In the genomic region with DNA sequence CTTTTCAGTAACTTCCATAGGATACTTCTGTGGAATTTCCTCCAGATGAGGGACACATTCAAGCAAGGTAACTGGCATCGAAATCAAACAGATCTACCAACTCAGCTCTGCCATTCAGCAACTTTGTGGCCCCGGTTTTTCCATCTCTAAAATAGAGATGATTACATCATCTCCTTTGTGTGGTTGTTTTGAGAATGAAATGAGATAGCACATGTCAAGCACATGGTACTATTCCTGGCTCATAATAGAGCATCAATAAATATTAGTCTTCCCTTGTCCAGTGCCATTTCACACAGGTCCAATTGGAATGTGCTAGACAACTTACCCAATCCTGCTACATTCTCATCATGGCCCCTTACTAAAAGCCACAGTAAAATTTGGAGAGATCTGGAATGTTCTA, we compare ENCODE assay signal across 2 cellular contexts.
TF ChIP-seq lines count a peak whose summit lies in the region.

No MANE protein-coding gene starts in this region.

TF ChIP-seq in GM23338, 12 proteins besides CTCF, POLR2A, EP300 and RAD21 (continued from another document):
- TF ChIP-seq CREB1 (CRISPR knock-in tag; IDR thresholded peaks at IDR 0.05; ENCODE audit: low read depth) (no peak), ZNF462 (CRISPR knock-in tag; IDR thresholded peaks at IDR 0.05) (no peak), NANOG (IDR thresholded peaks at IDR 0.05; ENCODE audit: borderline replicate concordance) (no peak), EZH2phosphoT487 (IDR thresholded peaks at IDR 0.05; ENCODE audit: unreplicated experiment) (no peak), POLR2AphosphoS5 (IDR thresholded peaks at IDR 0.05; ENCODE audit: low read depth) (no peak), REST (IDR thresholded peaks at IDR 0.05; ENCODE audit: unreplicated experiment) (no peak)
- TF ChIP-seq, protein P1, sequence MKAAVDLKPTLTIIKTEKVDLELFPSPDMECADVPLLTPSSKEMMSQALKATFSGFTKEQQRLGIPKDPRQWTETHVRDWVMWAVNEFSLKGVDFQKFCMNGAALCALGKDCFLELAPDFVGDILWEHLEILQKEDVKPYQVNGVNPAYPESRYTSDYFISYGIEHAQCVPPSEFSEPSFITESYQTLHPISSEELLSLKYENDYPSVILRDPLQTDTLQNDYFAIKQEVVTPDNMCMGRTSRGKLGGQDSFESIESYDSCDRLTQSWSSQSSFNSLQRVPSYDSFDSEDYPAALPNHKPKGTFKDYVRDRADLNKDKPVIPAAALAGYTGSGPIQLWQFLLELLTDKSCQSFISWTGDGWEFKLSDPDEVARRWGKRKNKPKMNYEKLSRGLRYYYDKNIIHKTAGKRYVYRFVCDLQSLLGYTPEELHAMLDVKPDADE (IDR thresholded peaks at IDR 0.05), result no peak

TF ChIP-seq in endothelial cell of umbilical vein, 7 proteins besides CTCF, POLR2A, EP300 and RAD21 (continued from another document):
- TF ChIP-seq MAX (IDR thresholded peaks at IDR 0.05; ENCODE audit: insufficient read depth, insufficient read length) (no peak), EZH2 (IDR thresholded peaks at IDR 0.05; ENCODE audit: borderline replicate concordance, low read depth, low read length, severe bottlenecking) (no peak), POLR2AphosphoS5 (IDR thresholded peaks at IDR 0.05; ENCODE audit: insufficient read depth, low read depth, low read length) (no peak), JUN (IDR thresholded peaks at IDR 0.05; ENCODE audit: borderline replicate concordance, insufficient read depth, insufficient read length, low read depth) (no peak), GATA2 (IDR thresholded peaks at IDR 0.05; ENCODE audit: insufficient read depth, insufficient read length, low read depth, low read length) (no peak)
